In genomic region chr2:230218411-230218810, GRCh38 we compare ENCODE assay signal across 10 cellular contexts. TPM values are rescaled to one million over a fixed set of nuclear protein-coding genes. Genes with fewer than 3 reads are reported as not detected.
DNase-seq lines count a peak whose midpoint lies in the region; ATAC-seq and TF ChIP-seq lines count a peak whose summit lies in the region.
"Had no signal": no experiment of that assay in that cellular context is flagged by ENCODE, and none has a peak within 500 bp of the region (broad histone marks: within the 10 kb centered on the region; RNA-seq: fewer than 3 reads in every experiment).

No MANE protein-coding gene starts in this region.

- TF ChIP-seq POLR2A in uterus (IDR thresholded peaks at IDR 0.05) = no peak

- no peaks in the 10 kb centered on the region for H3K27me3 ChIP-seq in right atrium auricular region
- no peaks in the 10 kb centered on the region for H3K27me3 ChIP-seq in hepatocyte
- H3K27me3 ChIP-seq in uterus = no peaks in the 10 kb centered on the region

- H3K4me2 ChIP-seq in hepatocyte = peak overlapping the region; percentile 79

- peak overlapping the region; percentile 94 for H3K4me3 Mint-ChIP-seq in activated CD4-positive, alpha-beta memory T cell treated with anti-CD3 and anti-CD28 coated beads, Interleukin-2, amount 10 ng/mL, durations not matched to agents 7 days and 5 days

- DNase-seq in Right ventricle myocardium inferior (ENCODE audit: missing footprints) (no peak), right atrium auricular region (ENCODE audit: low spot score) (no peak), hepatocyte (ENCODE audit: low spot score) (no peak), uterus (no peak), NCI-H82 (lab: John Stamatoyannopoulos, UW) (no peak), NCI-H187 (lab: John Stamatoyannopoulos, UW) (no peak)
- DNase-seq in activated CD4-positive, alpha-beta memory T cell treated with anti-CD3 and anti-CD28 coated beads, Interleukin-2, amount 10 ng/mL, durations not matched to agents 7 days and 5 days = no peak
- DNase-seq: NCI-H226 had no signal

- peaks cover 27% of the 10 kb centered on the region for H3K36me3 Mint-ChIP-seq in activated CD4-positive, alpha-beta memory T cell treated with anti-CD3 and anti-CD28 coated beads, Interleukin-2, amount 10 ng/mL, durations not matched to agents 7 days and 5 days (ENCODE audit: low read depth)

- ATAC-seq in Right ventricle myocardium inferior = peak; percentile 56
- no peak for ATAC-seq in GM19397 (IDR thresholded peaks at IDR 0.05; ENCODE audit: unreplicated experiment)

- CTCF ChIA-PET in activated CD4-positive, alpha-beta memory T cell treated with anti-CD3 and anti-CD28 coated beads, Interleukin-2, amount 10 ng/mL, durations not matched to agents 7 days and 5 days (lab: Charles Lee) = interaction anchor here (2.0 to 2.4 kb wide), 2 partner anchors 11 to 200 kb away, joined by 5 to 7 read pairs; no protein-coding TSS in a partner anchor

- peak overlapping the region; percentile 78 for H3K27ac Mint-ChIP-seq in activated CD4-positive, alpha-beta memory T cell treated with anti-CD3 and anti-CD28 coated beads, Interleukin-2, amount 10 ng/mL, durations not matched to agents 7 days and 5 days

- no peaks in the 10 kb centered on the region for H3K79me2 ChIP-seq in hepatocyte

- H3K9me3 Mint-ChIP-seq in activated CD4-positive, alpha-beta memory T cell treated with anti-CD3 and anti-CD28 coated beads, Interleukin-2, amount 10 ng/mL, durations not matched to agents 7 days and 5 days = no peaks in the 10 kb centered on the region

- POLR2A ChIA-PET in activated CD4-positive, alpha-beta memory T cell treated with anti-CD3 and anti-CD28 coated beads, Interleukin-2, amount 10 ng/mL, durations not matched to agents 7 days and 5 days (lab: Charles Lee) = interaction anchor here (1.4 to 3.6 kb wide), 10 partner anchors 9 to 495 kb away, joined by 4 to 27 read pairs (median 10); partner anchors contain the start of genes SP100 and SP140L

- no peak overlapping the region for H3K27ac ChIP-seq in right atrium auricular region
- no peak overlapping the region for H3K27ac ChIP-seq in hepatocyte
- peak overlapping the region; percentile 4 to 7 for H3K27ac ChIP-seq in uterus
- H3K27ac ChIP-seq: C4-2B had no signal

- no peaks in the 10 kb centered on the region for H3K9me3 ChIP-seq in right atrium auricular region
- H3K9me3 ChIP-seq in hepatocyte (ENCODE audit: low read depth) = no peaks in the 10 kb centered on the region
- no peaks in the 10 kb centered on the region for H3K9me3 ChIP-seq in uterus

- H4K20me1 ChIP-seq in hepatocyte (ENCODE audit: insufficient read depth, poor library complexity, severe bottlenecking) = no peaks in the 10 kb centered on the region

- peaks cover 26% of the 10 kb centered on the region for H3K36me3 ChIP-seq in right atrium auricular region
- H3K36me3 ChIP-seq in hepatocyte (replicated peaks; ENCODE audit: insufficient read depth, low read depth) = no peaks in the 10 kb centered on the region
- H3K36me3 ChIP-seq in uterus = no peaks in the 10 kb centered on the region

- H2AFZ ChIP-seq in hepatocyte = no peak overlapping the region

- H3K4me3 ChIP-seq in right atrium auricular region (no peak overlapping the region), hepatocyte (no peak overlapping the region), uterus (peak overlapping the region in 1 of 2 donors; percentile 58)

- TF ChIP-seq CTCF in right atrium auricular region (IDR thresholded peaks at IDR 0.05) (no peak), hepatocyte (IDR thresholded peaks at IDR 0.05; ENCODE audit: poor library complexity) (no peak), uterus (IDR thresholded peaks at IDR 0.05) (no peak)

- H3K4me1 Mint-ChIP-seq in activated CD4-positive, alpha-beta memory T cell treated with anti-CD3 and anti-CD28 coated beads, Interleukin-2, amount 10 ng/mL, durations not matched to agents 7 days and 5 days = peaks cover 69% of the 10 kb centered on the region

- intact Hi-C loops in Right ventricle myocardium inferior (cut with DNase I) (no loop called here), uterus (cut with DNase I; ENCODE audit: low total_unique reads) (no loop called here)

- H3K4me1 ChIP-seq in right atrium auricular region (peaks cover 0 to 25% of the 10 kb centered on the region in 2 donors), hepatocyte (ENCODE audit: insufficient read depth) (peaks cover 5% of the 10 kb centered on the region), uterus (peaks cover 0 to 3% of the 10 kb centered on the region in 2 donors)

- H3K27me3 Mint-ChIP-seq in activated CD4-positive, alpha-beta memory T cell treated with anti-CD3 and anti-CD28 coated beads, Interleukin-2, amount 10 ng/mL, durations not matched to agents 7 days and 5 days = no peaks in the 10 kb centered on the region

- no peaks in the 10 kb centered on the region for H3K9me2 ChIP-seq in hepatocyte (replicated peaks; ENCODE audit: insufficient read depth)

- WGBS in hepatocyte (ENCODE audit: low lambda C conversion rate, missing lambda C conversion rate) = 79% methylated on average over 2 of the region's 2 CpGs

RNA-seq across cellular contexts. Expression of gene SP110, which starts 1.4 kb away (rescaled TPM):
- 9.8 TPM for total RNA-seq in Right ventricle myocardium inferior
- 10 to 100 TPM in 1 of 2 donors, 1 to 10 TPM in 1; 7.5 to 10.3 TPM for total RNA-seq in right atrium auricular region
- 100 to 1,000 TPM; 125 to 128 TPM for total RNA-seq in activated CD4-positive, alpha-beta memory T cell treated with anti-CD3 and anti-CD28 coated beads, Interleukin-2, amount 10 ng/mL, durations not matched to agents 7 days and 5 days
- total RNA-seq in hepatocyte = 5.1 and 15.9 TPM in 2 replicates
- 10.9 and 14.5 TPM in 2 replicates for polyA plus RNA-seq in hepatocyte
- 10 to 100 TPM; 10.5 to 77.9 (median 23.8) TPM for total RNA-seq in uterus

RNA-seq across cellular contexts. Expression of gene SP140, which starts 7.1 kb away (rescaled TPM):
- 0.32 TPM for total RNA-seq in Right ventricle myocardium inferior
- under 1 TPM; 0.26 to 0.55 TPM for total RNA-seq in right atrium auricular region
- total RNA-seq in activated CD4-positive, alpha-beta memory T cell treated with anti-CD3 and anti-CD28 coated beads, Interleukin-2, amount 10 ng/mL, durations not matched to agents 7 days and 5 days = 100 to 1,000 TPM; 132 to 137 TPM
- total RNA-seq in hepatocyte = 0.08 and 0.53 TPM in 2 replicates
- polyA plus RNA-seq in hepatocyte = 0.40 and 0.51 TPM in 2 replicates
- total RNA-seq in uterus = 1 to 10 TPM in 1 of 4 donors, under 1 TPM in 2, not detected in 1; 0.77 to 1.1 (median 0.97) TPM

Comparison
In these comparisons a context has a peak if more than half of its experiments do, and no peak if none do; other contexts are left out.
1. H3K27ac ChIP-seq: peak in uterus (2 of 2); none in right atrium auricular region (0 of 2) and hepatocyte (single experiment).
2. RNA of gene SP140, which starts 7.1 kb away (total RNA-seq): 132 to 137 TPM in activated CD4-positive, alpha-beta memory T cell treated with anti-CD3 and anti-CD28 coated beads, Interleukin-2, amount 10 ng/mL, durations not matched to agents 7 days and 5 days; 0.77 to 1.1 TPM in uterus, 0.26 to 0.55 TPM in right atrium auricular region, 0.08 to 0.53 TPM in hepatocyte and 0.32 TPM in Right ventricle myocardium inferior (single experiment); every median in the first group is over 10 times any median in the second.